In the genomic region with DNA sequence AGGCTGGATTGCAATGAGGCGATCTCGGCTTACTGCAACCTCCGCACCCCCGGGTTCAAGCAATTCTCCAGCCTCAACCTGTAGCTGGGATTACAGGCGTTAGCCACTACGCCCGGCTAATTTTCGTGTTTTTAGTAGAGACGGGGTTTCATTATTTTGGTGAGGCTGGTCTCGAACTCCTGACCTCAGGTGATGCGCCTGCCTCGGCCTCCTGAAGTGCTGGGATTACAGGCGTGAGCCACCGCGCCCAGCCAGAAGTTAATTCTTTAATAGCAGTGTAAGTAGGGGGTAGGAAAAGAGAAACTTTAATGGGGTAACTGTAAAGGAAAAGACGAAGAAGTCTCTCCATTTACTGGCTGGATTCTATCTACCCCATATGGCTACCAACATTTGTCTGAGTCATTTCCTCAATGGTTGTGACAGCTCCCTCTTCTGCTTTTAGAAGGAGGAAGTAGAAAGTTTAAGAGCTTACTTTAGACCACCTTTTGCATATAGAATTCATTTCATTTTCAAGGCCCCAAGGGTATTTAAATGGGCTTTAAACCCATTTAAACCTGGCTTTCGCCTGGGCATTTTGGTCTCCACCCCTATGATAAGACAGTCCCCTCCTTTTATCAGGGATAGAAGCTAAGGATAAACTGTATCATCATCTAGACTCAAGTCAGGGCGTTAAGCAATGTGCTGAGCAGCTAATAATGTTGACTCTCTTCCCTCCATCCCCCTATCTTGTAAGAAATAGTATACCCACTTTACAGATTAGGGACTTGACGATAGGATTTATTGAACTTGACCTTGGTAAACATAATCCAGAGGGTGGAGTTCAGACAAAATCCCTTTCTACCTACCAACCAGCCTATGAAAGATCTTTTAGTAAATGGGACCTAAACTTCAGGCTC, we compare ENCODE assay signal across 8 cellular contexts. TPM values are rescaled to one million over a fixed set of nuclear protein-coding genes. Genes with fewer than 3 reads are reported as not detected.
A peak's percentile ranks its signal among the peaks of the same experiment; 100 is the strongest.
DNase-seq lines count a peak whose midpoint lies in the region; ATAC-seq and TF ChIP-seq lines count a peak whose summit lies in the region.

No MANE protein-coding gene starts in this region.

- H3K27me3 Mint-ChIP-seq in activated CD4-positive, alpha-beta T cell treated with anti-CD3 and anti-CD28 coated beads, Interleukin-2, amount 10 ng/mL, durations not matched to agents 24 days and 14 days = no peaks in the 10 kb centered on the region

- no peaks in the 10 kb centered on the region for H3K9me3 ChIP-seq in HUES64 (ENCODE audit: insufficient read depth, low read depth, low read length)
- no peaks in the 10 kb centered on the region for H3K9me3 ChIP-seq in mammary epithelial cell (replicated peaks; ENCODE audit: insufficient read depth, low read length)
- H3K9me3 ChIP-seq in mononuclear cell (ENCODE audit: low read depth, low read length) = no peaks in the 10 kb centered on the region

- CTCF ChIA-PET in mammary epithelial cell (lab: Charles Lee; ENCODE audit: low non-redundant PET) = interaction anchor here (0.6 kb wide), 1 partner anchor 85 kb away, joined by 6 read pairs; no protein-coding TSS in a partner anchor

- H3K27ac ChIP-seq in HUES64 (ENCODE audit: low read depth, low read length) = peak overlapping the region; percentile 80
- H3K27ac ChIP-seq in mammary epithelial cell (ENCODE audit: insufficient read depth, low read depth, low read length) = peak overlapping the region; percentile 83

- H3K36me3 ChIP-seq in HUES64 (ENCODE audit: insufficient read depth, low read length) (peaks cover 23% of the 10 kb centered on the region), mammary epithelial cell (ENCODE audit: insufficient read depth, low read length) (peaks cover 7% of the 10 kb centered on the region)

- H3K4me3 ChIP-seq in HUES64 (ENCODE audit: low read length) (peak overlapping the region; percentile 44), mammary epithelial cell (replicated peaks in 1 of 3; ENCODE audit: insufficient read depth in 1 of 3, low read depth in 2 of 3, low read length in 3 of 3) (peak overlapping the region in 2 of 3 experiments; percentile 22 to 23), mononuclear cell (ENCODE audit: low read length) (peak overlapping the region; percentile 15)

- no peaks in the 10 kb centered on the region for H3K27me3 ChIP-seq in HUES64 (ENCODE audit: insufficient read depth, low read length)
- no peaks in the 10 kb centered on the region for H3K27me3 ChIP-seq in mammary epithelial cell (ENCODE audit: insufficient read depth, low read length)
- H3K27me3 ChIP-seq in mononuclear cell (ENCODE audit: insufficient read depth, low read length) = no peaks in the 10 kb centered on the region

- H3K27ac Mint-ChIP-seq in activated CD4-positive, alpha-beta T cell treated with anti-CD3 and anti-CD28 coated beads, Interleukin-2, amount 10 ng/mL, durations not matched to agents 24 days and 14 days = peak overlapping the region; percentile 99

- 89% methylated on average over 17 of the region's 19 CpGs for WGBS in HUES64
- WGBS in mammary epithelial cell (ENCODE audit: low coverage, missing lambda C conversion rate) = 88% methylated on average over 18 of the region's 19 CpGs

- peak overlapping the region; percentile 85 for H3K4me3 Mint-ChIP-seq in activated CD4-positive, alpha-beta T cell treated with anti-CD3 and anti-CD28 coated beads, Interleukin-2, amount 10 ng/mL, durations not matched to agents 24 days and 14 days

- DNase-seq in activated CD4-positive, alpha-beta T cell treated with anti-CD3 and anti-CD28 coated beads, Interleukin-2, amount 10 ng/mL, durations not matched to agents 24 days and 14 days = peak; percentile 74
- no peak for DNase-seq in activated CD4-positive, alpha-beta T cell treated with anti-CD3 and anti-CD28 coated beads for 1 hour
- DNase-seq in mammary epithelial cell (peak; percentile 8), NOMO-1 treated with dmso at 0.1 percent for 144 hours (lab: John Stamatoyannopoulos, UW; ENCODE audit: unreplicated experiment) (no peak), NCI-H1694 (lab: John Stamatoyannopoulos, UW) (no peak)

- H3K9me3 Mint-ChIP-seq in activated CD4-positive, alpha-beta T cell treated with anti-CD3 and anti-CD28 coated beads, Interleukin-2, amount 10 ng/mL, durations not matched to agents 24 days and 14 days = no peaks in the 10 kb centered on the region

- in situ Hi-C loops in mammary epithelial cell (cut with MboI; ENCODE audit: low sequenced_read_pairs in 2 of 2) = loop anchor here (10.0 kb wide), 2 partner anchors 98 to 108 kb away; no protein-coding TSS in a partner anchor

- dilution Hi-C loops in mammary epithelial cell (cut with HindIII; ENCODE audit: low sequenced_read_pairs) = no loop called here

- BruUV-seq in mammary epithelial cell (replicated peaks; lab: Mats Ljungman, UMichigan) = TSS peak; percentile 87

- no peak for ATAC-seq in HG03139 (IDR thresholded peaks at IDR 0.05; ENCODE audit: unreplicated experiment)

- peak overlapping the region; percentile 79 for H3K4me2 ChIP-seq in mammary epithelial cell (ENCODE audit: insufficient read depth, low read depth, low read length)

- intact Hi-C loops in activated CD4-positive, alpha-beta T cell treated with anti-CD3 and anti-CD28 coated beads, Interleukin-2, amount 10 ng/mL, durations not matched to agents 24 days and 14 days (cut with micrococcal nuclease) = loop anchor here (1.0 to 5.0 kb wide), 10 partner anchors 66 to 1156 kb away; a partner anchor contains a TSS
- intact Hi-C loops in mammary epithelial cell (cut with micrococcal nuclease) = loop anchor here (5.0 to 10.0 kb wide), 6 partner anchors 35 to 912 kb away; a partner anchor contains a TSS

- H2AFZ ChIP-seq in mammary epithelial cell (ENCODE audit: low read depth, low read length) = peak overlapping the region; percentile 83

- H3K9ac ChIP-seq in HUES64 (ENCODE audit: low read depth, low read length) (peak overlapping the region; percentile 63), mammary epithelial cell (ENCODE audit: insufficient read depth, low read length) (peak overlapping the region; percentile 69)

- H3K36me3 Mint-ChIP-seq in activated CD4-positive, alpha-beta T cell treated with anti-CD3 and anti-CD28 coated beads, Interleukin-2, amount 10 ng/mL, durations not matched to agents 24 days and 14 days (ENCODE audit: low read depth) = peaks cover 27% of the 10 kb centered on the region

- TF ChIP-seq CTCF in mammary epithelial cell (conservative IDR thresholded peaks at IDR 0.05 in 1 of 2, IDR thresholded peaks at IDR 0.05 in 1 of 2; ENCODE audit: extremely low read depth in 1 of 2, insufficient read depth in 1 of 2, low read depth in 1 of 2, low read length in 2 of 2) = no peak

- peaks cover 2% of the 10 kb centered on the region for H4K20me1 ChIP-seq in mammary epithelial cell (ENCODE audit: insufficient read depth, low read length)

- H3K4me1 Mint-ChIP-seq in activated CD4-positive, alpha-beta T cell treated with anti-CD3 and anti-CD28 coated beads, Interleukin-2, amount 10 ng/mL, durations not matched to agents 24 days and 14 days = peaks cover 39% of the 10 kb centered on the region

- H3K4me1 ChIP-seq in HUES64 (ENCODE audit: insufficient read depth, low read length) (peaks cover 33% of the 10 kb centered on the region), mammary epithelial cell (ENCODE audit: insufficient read depth, low read length) (peaks cover 56% of the 10 kb centered on the region), mononuclear cell (ENCODE audit: insufficient read depth, low read length) (peaks cover 63% of the 10 kb centered on the region)

- peaks cover 36% of the 10 kb centered on the region for H3K79me2 ChIP-seq in mammary epithelial cell (ENCODE audit: insufficient read depth, low read length)

RNA-seq across cellular contexts. Expression of a gene that starts 1.1 kb away (rescaled TPM):
- 275 and 281 TPM in 2 replicates for total RNA-seq in activated CD4-positive, alpha-beta T cell treated with anti-CD3 and anti-CD28 coated beads, Interleukin-2, amount 10 ng/mL, durations not matched to agents 24 days and 14 days
- 104 TPM for polyA plus RNA-seq in HUES64 (2013, experiment 1 of 2)
- polyA plus RNA-seq in HUES64 (2013, experiment 2 of 2) = 114 TPM
- total RNA-seq in mammary epithelial cell (100 to 1,000 TPM; 121 to 199 TPM), mononuclear cell (200 TPM)
- 61.0 TPM for polyA plus RNA-seq in mammary epithelial cell
- polyA minus RNA-seq in mammary epithelial cell = 80.9 TPM

Comparison
In these comparisons a context has a peak if more than half of its experiments do, and no peak if none do; other contexts are left out.
1. DNase-seq: peak in activated CD4-positive, alpha-beta T cell treated with anti-CD3 and anti-CD28 coated beads, Interleukin-2, amount 10 ng/mL, durations not matched to agents 24 days and 14 days (single experiment) and mammary epithelial cell (single experiment); none in activated CD4-positive, alpha-beta T cell treated with anti-CD3 and anti-CD28 coated beads for 1 hour (single experiment), NOMO-1 treated with dmso at 0.1 percent for 144 hours (single experiment) and NCI-H1694 (single experiment).
2. Peak in every context shown above with its lines, with median percentiles within 50 percentile points of each other: H3K4me3 ChIP-seq.